In genomic region chr4:93722446-93722845, GRCh38 we compare ENCODE assay signal across 10 cellular contexts.
"Had no signal": no experiment of that assay in that cellular context is flagged by ENCODE, and none has a peak within 500 bp of the region (broad histone marks: within the 10 kb centered on the region; RNA-seq: fewer than 3 reads in every experiment).

No MANE protein-coding gene starts in this region.

- H3K27ac ChIP-seq: GM23248 had no signal

- FAIRE-seq: H1, H54 had no signal

- H3K4me1 ChIP-seq: HAP-1 had no signal

- H3K4me3 Mint-ChIP-seq: GM23338, H9, HFFc6 had no signal

- H3K36me3 ChIP-seq: HAP-1 had no signal

- DNase-seq: GM23248, GOT3, H7, H9, HCEC 1CT, HFFc6 had no signal

- H3K4me1 Mint-ChIP-seq: GM23338, H9 had no signal

- H3K9me3 ChIP-seq: HAP-1 had no signal

- H3K27ac Mint-ChIP-seq: GM23338, H9, HFFc6 had no signal

- H3K4me3 ChIP-seq: GM23248, GM23338, HAP-1 had no signal
